Comparison of ENCODE assay signal across 19 cellular contexts in the genomic region with DNA sequence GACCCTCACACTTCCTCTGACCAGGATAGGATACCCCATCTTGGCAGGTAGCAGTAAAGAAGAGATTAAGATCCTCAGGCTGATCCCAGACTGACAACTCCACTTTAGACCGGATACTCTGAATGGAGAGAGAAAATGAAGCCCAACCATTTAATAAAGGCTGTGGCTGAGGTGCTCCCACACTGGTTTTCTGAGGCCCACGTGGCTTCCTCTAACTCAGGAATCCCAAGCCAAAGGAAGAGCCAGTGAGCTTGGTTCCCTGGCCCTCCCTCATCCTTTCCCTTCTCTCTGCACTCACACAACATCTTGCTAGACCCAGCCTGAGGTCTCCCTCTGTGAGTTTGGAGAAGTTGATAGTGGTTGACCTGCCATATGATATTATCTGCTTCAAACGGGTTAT.
"Had no signal": no experiment of that assay in that cellular context is flagged by ENCODE, and none has a peak within 500 bp of the region (broad histone marks: within the 10 kb centered on the region; RNA-seq: fewer than 3 reads in every experiment).

No MANE protein-coding gene starts in this region.

- ATAC-seq: activated CD4-positive, alpha-beta T cell treated with anti-CD3 and anti-CD28 coated beads for 36 hours; activated CD8-positive, alpha-beta memory T cell treated with anti-CD3 and anti-CD28 coated beads, Interleukin-2, amount 10 ng/mL, durations not matched to agents 7 days and 5 days; lower lobe of right lung; naive thymus-derived CD4-positive, alpha-beta T cell; pancreas; upper lobe of right lung had no signal

- H3K27ac Mint-ChIP-seq: activated CD4-positive, alpha-beta memory T cell treated with anti-CD3 and anti-CD28 coated beads for 36 hours; activated CD4-positive, alpha-beta T cell treated with anti-CD3 and anti-CD28 coated beads for 36 hours; activated CD8-positive, alpha-beta memory T cell treated with anti-CD3 and anti-CD28 coated beads, Interleukin-2, amount 10 ng/mL, durations not matched to agents 7 days and 5 days; immature natural killer cell; naive thymus-derived CD4-positive, alpha-beta T cell had no signal

- DNase-seq: activated CD4-positive, alpha-beta memory T cell treated with anti-CD3 and anti-CD28 coated beads for 36 hours; activated CD4-positive, alpha-beta T cell treated with anti-CD3 and anti-CD28 coated beads for 36 hours; activated CD8-positive, alpha-beta memory T cell treated with anti-CD3 and anti-CD28 coated beads, Interleukin-2, amount 10 ng/mL, durations not matched to agents 7 days and 5 days; activated effector memory CD4-positive, alpha-beta T cell treated with Interleukin-2 at 50 U/mL for 16 hours; activated naive CD4-positive, alpha-beta T cell treated with anti-CD3 and anti-CD28 coated beads, Interleukin-2, amount 50 U/mL, for 16 hours; activated T-cell treated with anti-CD3 and anti-CD28 coated beads, Interleukin-2, amount 50 U/mL, for 1 hour; central memory CD4-positive, alpha-beta T cell; cortex of kidney; effector CD4-positive, alpha-beta T cell; foreskin fibroblast; head of caudate nucleus; immature natural killer cell; lower lobe of right lung; naive thymus-derived CD4-positive, alpha-beta T cell; pancreas; stimulated activated CD4-positive, alpha-beta T cell treated with anti-CD3 and anti-CD28 coated beads, Interleukin-4, amount 100 ng/mL, for 24 hours; stimulated activated naive CD4-positive, alpha-beta T cell treated with Interleukin-2 at 50 U/mL for 16 hours; upper lobe of right lung; WERI-Rb-1 had no signal

- H3K27me3 Mint-ChIP-seq: activated CD4-positive, alpha-beta memory T cell treated with anti-CD3 and anti-CD28 coated beads for 36 hours had no signal

- H3K9me3 Mint-ChIP-seq: activated CD4-positive, alpha-beta memory T cell treated with anti-CD3 and anti-CD28 coated beads for 36 hours; immature natural killer cell; naive thymus-derived CD4-positive, alpha-beta T cell had no signal

- H3K4me3 Mint-ChIP-seq: activated CD4-positive, alpha-beta memory T cell treated with anti-CD3 and anti-CD28 coated beads for 36 hours; activated CD4-positive, alpha-beta T cell treated with anti-CD3 and anti-CD28 coated beads for 36 hours; activated CD8-positive, alpha-beta memory T cell treated with anti-CD3 and anti-CD28 coated beads, Interleukin-2, amount 10 ng/mL, durations not matched to agents 7 days and 5 days; immature natural killer cell; naive thymus-derived CD4-positive, alpha-beta T cell had no signal

- H3K36me3 Mint-ChIP-seq: activated CD4-positive, alpha-beta memory T cell treated with anti-CD3 and anti-CD28 coated beads for 36 hours; activated CD8-positive, alpha-beta memory T cell treated with anti-CD3 and anti-CD28 coated beads, Interleukin-2, amount 10 ng/mL, durations not matched to agents 7 days and 5 days; immature natural killer cell; naive thymus-derived CD4-positive, alpha-beta T cell had no signal

- H3K27ac ChIP-seq: lower lobe of right lung, pancreas, upper lobe of right lung, WERI-Rb-1 had no signal

- H3K4me3 ChIP-seq: lower lobe of right lung, pancreas, upper lobe of right lung had no signal

- H3K4me1 Mint-ChIP-seq: activated CD4-positive, alpha-beta T cell treated with anti-CD3 and anti-CD28 coated beads for 36 hours; activated CD8-positive, alpha-beta memory T cell treated with anti-CD3 and anti-CD28 coated beads, Interleukin-2, amount 10 ng/mL, durations not matched to agents 7 days and 5 days; naive thymus-derived CD4-positive, alpha-beta T cell had no signal

- H3K36me3 ChIP-seq: lower lobe of right lung, pancreas, upper lobe of right lung, WERI-Rb-1 had no signal

- H3K4me1 ChIP-seq: pancreas had no signal

- H3K9me3 ChIP-seq: lower lobe of right lung, pancreas, upper lobe of right lung had no signal

- H3K27me3 ChIP-seq: pancreas, upper lobe of right lung had no signal
